9 cellular contexts compared by ENCODE assay signal in the genomic region with DNA sequence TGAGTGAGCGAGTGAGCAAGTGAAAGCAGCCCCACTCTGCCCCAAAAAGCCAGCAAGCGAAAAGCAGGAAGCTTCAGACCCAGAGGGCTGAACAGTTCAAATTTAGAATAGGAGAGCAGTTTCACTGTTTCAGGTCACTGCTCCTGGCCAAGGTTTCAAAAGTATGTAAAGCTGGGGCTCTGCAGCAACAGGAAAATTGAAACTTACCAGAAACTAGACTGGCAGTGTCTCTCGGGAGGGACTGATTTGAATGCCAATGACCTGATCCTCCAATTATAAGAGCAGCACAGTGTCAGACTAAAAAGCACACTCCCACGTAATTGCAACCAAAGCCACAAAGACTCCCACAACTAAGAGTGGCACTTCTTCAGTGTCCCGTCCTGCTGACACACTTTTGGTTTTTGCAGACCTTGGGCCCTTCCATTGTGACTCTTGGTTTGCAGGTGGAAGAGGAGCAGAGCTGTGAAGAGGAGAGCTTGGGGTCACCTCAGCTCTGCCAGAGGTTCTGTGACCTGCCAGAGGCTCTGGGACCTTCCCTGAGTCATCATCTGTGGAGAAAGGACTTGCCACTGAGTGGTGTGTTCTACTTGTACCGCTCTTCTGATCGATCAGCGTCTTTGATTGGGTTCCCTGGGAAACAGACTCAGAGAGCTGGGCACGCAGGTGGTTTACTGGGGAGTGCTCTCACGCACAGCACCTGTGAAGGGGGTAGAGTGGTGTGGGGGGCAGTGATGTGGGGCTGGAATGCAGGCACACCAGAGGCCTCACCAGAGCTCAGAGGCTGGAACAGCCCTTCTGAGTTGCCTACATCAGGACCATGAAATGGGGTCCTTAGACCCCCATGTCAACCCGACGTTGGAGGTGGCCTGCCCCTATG. TPM values are rescaled to one million over a fixed set of nuclear protein-coding genes. Genes with fewer than 3 reads are reported as not detected.
DNase-seq lines count a peak whose midpoint lies in the region; ATAC-seq and TF ChIP-seq lines count a peak whose summit lies in the region.
"Had no signal": no experiment of that assay in that cellular context is flagged by ENCODE, and none has a peak within 500 bp of the region (broad histone marks: within the 10 kb centered on the region; RNA-seq: fewer than 3 reads in every experiment).

No MANE protein-coding gene starts in this region.

- H3K36me3 Mint-ChIP-seq in Calu3 (ENCODE audit: insufficient read depth, unreplicated experiment): no peaks in the 10 kb centered on the region

- ATAC-seq in GM18870 (IDR thresholded peaks at IDR 0.05; ENCODE audit: unreplicated experiment) (peak; percentile 88), GM21737 (IDR thresholded peaks at IDR 0.05; ENCODE audit: unreplicated experiment) (peak; percentile 77)

- no peaks in the 10 kb centered on the region for H3K4me1 ChIP-seq in BE2C

- no peaks in the 10 kb centered on the region for H3K27me3 ChIP-seq in BE2C

- peaks cover 6% of the 10 kb centered on the region for H3K9me3 Mint-ChIP-seq in Calu3 (ENCODE audit: low read depth, unreplicated experiment)

- TF ChIP-seq CTCF in Calu3 (IDR thresholded peaks at IDR 0.05; ENCODE audit: unreplicated experiment): no peak
- no peak for TF ChIP-seq CTCF in BE2C (IDR thresholded peaks at IDR 0.05; ENCODE audit: low read depth, low read length)

- H3K4me3 Mint-ChIP-seq in Calu3 (ENCODE audit: low read depth, unreplicated experiment): no peak overlapping the region

- H3K27ac Mint-ChIP-seq in Calu3 (ENCODE audit: unreplicated experiment): no peak overlapping the region

- in situ Hi-C loops in KBM-7 (cut with MboI; ENCODE audit: low pct_unique_long_range_greater_than_20kb, low sequenced_read_pairs): loop anchor here (25.0 kb wide), 1 partner anchor 242 kb away; no protein-coding TSS in a partner anchor

- CTCF ChIA-PET in Calu3 (lab: Charles Lee): no interaction called here

- intact Hi-C loops in Calu3 (cut with micrococcal nuclease; ENCODE audit: unreplicated experiment): no loop called here

- DNase-seq in KBM-7 (peak; percentile 59), kidney tubule cell (ENCODE audit: low spot score) (peak; percentile 44), HT-29 (ENCODE audit: low spot score) (no peak), Calu3 (no peak), BE2C (no peak)
- DNase-seq in stimulated activated naive CD4-positive, alpha-beta T cell (lab: John Stamatoyannopoulos, UW): no peak
- DNase-seq: T1000 had no signal

- H3K27me3 Mint-ChIP-seq in Calu3 (ENCODE audit: unreplicated experiment): peaks cover 15% of the 10 kb centered on the region

- H3K4me1 Mint-ChIP-seq in Calu3 (ENCODE audit: low read depth, unreplicated experiment): peaks cover 12% of the 10 kb centered on the region

- no TSS peak for BruUV-seq in Calu3 (replicated peaks; lab: Mats Ljungman, UMichigan)

- H3K9me3 ChIP-seq in BE2C: no peaks in the 10 kb centered on the region

- no peak overlapping the region for H3K4me3 ChIP-seq in BE2C (ENCODE audit: low read depth, low read length)

- no peaks in the 10 kb centered on the region for H3K36me3 ChIP-seq in BE2C

RNA-seq across cellular contexts. Expression of gene PTGIS, which starts 52.7 kb away (rescaled TPM):
- not detected in 2 replicates for total RNA-seq in HT-29 (2014; rRNA removed; shearing (Covaris generic))
- total RNA-seq in Calu3 (2022): 0.26 and 0.29 TPM in 2 replicates
- not detected for polyA plus RNA-seq in BE2C (2012; ENCODE audit: insufficient read depth, insufficient read length, low read depth)

Comparison
In these comparisons a context has a peak if more than half of its experiments do, and no peak if none do; other contexts are left out.
1. DNase-seq: peak in KBM-7 (single experiment) and kidney tubule cell (single experiment); none in HT-29 (single experiment), Calu3 (single experiment), BE2C (single experiment) and stimulated activated naive CD4-positive, alpha-beta T cell (0 of 6).